ENCODE assay signal across 12 cellular contexts in genomic region chr6:141123497-141123896, GRCh38.
DNase-seq lines count a peak whose midpoint lies in the region; ATAC-seq and TF ChIP-seq lines count a peak whose summit lies in the region.
"Had no signal": no experiment of that assay in that cellular context is flagged by ENCODE, and none has a peak within 500 bp of the region (broad histone marks: within the 10 kb centered on the region; RNA-seq: fewer than 3 reads in every experiment).

No MANE protein-coding gene starts in this region.

- POLR2A ChIA-PET in PC-3 (lab: Charles Lee; ENCODE audit: unreplicated experiment): no interaction called here

- intact Hi-C loops in PC-3 (cut with micrococcal nuclease): no loop called here
- intact Hi-C loops in testis (cut with DNase I; ENCODE audit: low total_unique reads): no loop called here

- H3K36me3 Mint-ChIP-seq in progenitor cell of endocrine pancreas (ENCODE audit: insufficient read depth): no peaks in the 10 kb centered on the region
- H3K36me3 Mint-ChIP-seq: CD8-positive, alpha-beta memory T cell had no signal

- no peaks in the 10 kb centered on the region for H3K36me3 ChIP-seq in PC-3 (ENCODE audit: low read depth, low read length)
- H3K36me3 ChIP-seq in testis (ENCODE audit: low read depth, missing control alignments): no peaks in the 10 kb centered on the region
- H3K36me3 ChIP-seq in suprapubic skin: no peaks in the 10 kb centered on the region
- H3K36me3 ChIP-seq: BLaER1 had no signal

- CTCF ChIA-PET in PC-3 (lab: Charles Lee): no interaction called here

- no peak overlapping the region for H3K4me3 Mint-ChIP-seq in progenitor cell of endocrine pancreas (ENCODE audit: low read depth)
- H3K4me3 Mint-ChIP-seq: CD8-positive, alpha-beta memory T cell had no signal

- no peaks in the 10 kb centered on the region for H3F3A ChIP-seq in PC-3 (ENCODE audit: low read length, unreplicated experiment)

- H3K27me3 ChIP-seq in PC-3 (ENCODE audit: low read length): no peaks in the 10 kb centered on the region
- H3K27me3 ChIP-seq in testis: no peaks in the 10 kb centered on the region
- no peaks in the 10 kb centered on the region for H3K27me3 ChIP-seq in suprapubic skin
- H3K27me3 ChIP-seq: BLaER1 had no signal

- peaks cover 5% of the 10 kb centered on the region for H3K9me3 Mint-ChIP-seq in progenitor cell of endocrine pancreas (ENCODE audit: low read depth)

- H3K9me3 ChIP-seq in PC-3 (ENCODE audit: low read length): no peaks in the 10 kb centered on the region
- H3K9me3 ChIP-seq in testis: no peaks in the 10 kb centered on the region
- no peaks in the 10 kb centered on the region for H3K9me3 ChIP-seq in suprapubic skin
- H3K9me3 ChIP-seq: BLaER1 had no signal

- DNase-seq in PC-3: no peak
- DNase-seq in progenitor cell of endocrine pancreas (ENCODE audit: low spot score, unreplicated experiment): no peak
- no peak for DNase-seq in testis
- DNase-seq in SIG-M5 (lab: John Stamatoyannopoulos, UW): no peak
- DNase-seq in suprapubic skin (ENCODE audit: low spot score in 2 of 2): no peak
- DNase-seq: CD8-positive, alpha-beta memory T cell; NCI-H1105; NCI-H187; SHP77 treated with DMSO at 0.1 percent for 48 hours had no signal

- no peak overlapping the region for H3K9ac ChIP-seq in PC-3 (ENCODE audit: low read length)
- H3K9ac ChIP-seq: BLaER1 had no signal

- no peak overlapping the region for H3K27ac Mint-ChIP-seq in progenitor cell of endocrine pancreas
- H3K27ac Mint-ChIP-seq: CD8-positive, alpha-beta memory T cell had no signal

- H3K4me1 ChIP-seq in PC-3 (ENCODE audit: insufficient read depth, low read length): peaks cover 9% of the 10 kb centered on the region; the same call in 1 of the 2 replicates
- H3K4me1 ChIP-seq in testis: no peaks in the 10 kb centered on the region
- H3K4me1 ChIP-seq in suprapubic skin: no peaks in the 10 kb centered on the region
- H3K4me1 ChIP-seq: BLaER1 had no signal

- H3K4me1 Mint-ChIP-seq in progenitor cell of endocrine pancreas (ENCODE audit: low read depth): no peaks in the 10 kb centered on the region
- H3K4me1 Mint-ChIP-seq: CD8-positive, alpha-beta memory T cell had no signal

- TF ChIP-seq CTCF in PC-3 (conservative IDR thresholded peaks at IDR 0.05; ENCODE audit: low read depth, low read length) (no peak), progenitor cell of endocrine pancreas (IDR thresholded peaks at IDR 0.05; ENCODE audit: unreplicated experiment) (no peak), testis (IDR thresholded peaks at IDR 0.05) (no peak), suprapubic skin (IDR thresholded peaks at IDR 0.05) (no peak)

- TF ChIP-seq EP300 in suprapubic skin (IDR thresholded peaks at IDR 0.05): no peak

- BruUV-seq in PC-3 (replicated peaks; lab: Mats Ljungman, UMichigan): no TSS peak

- H3K79me2 ChIP-seq in PC-3 (ENCODE audit: low read length): no peaks in the 10 kb centered on the region

- no peaks in the 10 kb centered on the region for H4K20me1 ChIP-seq in PC-3 (ENCODE audit: low read length)
- H4K20me1 ChIP-seq: BLaER1 had no signal

- no peaks in the 10 kb centered on the region for H3K9me2 ChIP-seq in PC-3 (replicated peaks; ENCODE audit: low read length)

- H3K4me3 ChIP-seq in PC-3 (ENCODE audit: low read length) (no peak overlapping the region), testis (no peak overlapping the region), suprapubic skin (no peak overlapping the region)
- H3K4me3 ChIP-seq: BLaER1 had no signal

- TF ChIP-seq POLR2A in testis (IDR thresholded peaks at IDR 0.05) (no peak), suprapubic skin (IDR thresholded peaks at IDR 0.05) (no peak)

- H2AFZ ChIP-seq in PC-3 (ENCODE audit: low read length): no peak overlapping the region

- no peak overlapping the region for H3K4me2 ChIP-seq in PC-3 (ENCODE audit: low read length)
- H3K4me2 ChIP-seq: BLaER1 had no signal

- H3K27ac ChIP-seq in PC-3 (ENCODE audit: low read length) (0 out of 2 replicates have a peak overlapping the region, but pooled peaks have one; percentile 6), testis (no peak overlapping the region), suprapubic skin (no peak overlapping the region)
- H3K27ac ChIP-seq: BLaER1 had no signal

- no peaks in the 10 kb centered on the region for H3K27me3 Mint-ChIP-seq in progenitor cell of endocrine pancreas

- ATAC-seq in GM21526 (IDR thresholded peaks at IDR 0.05; ENCODE audit: low FRiP score, unreplicated experiment) (peak; percentile 61), HG02885 (IDR thresholded peaks at IDR 0.05; ENCODE audit: poor library complexity, unreplicated experiment) (peak; percentile 60), PC-3 (0 out of 2 replicates have a peak, but pooled peaks have one; percentile 18)
